Comparison of ENCODE assay signal across 1 cellular context in the genomic region with DNA sequence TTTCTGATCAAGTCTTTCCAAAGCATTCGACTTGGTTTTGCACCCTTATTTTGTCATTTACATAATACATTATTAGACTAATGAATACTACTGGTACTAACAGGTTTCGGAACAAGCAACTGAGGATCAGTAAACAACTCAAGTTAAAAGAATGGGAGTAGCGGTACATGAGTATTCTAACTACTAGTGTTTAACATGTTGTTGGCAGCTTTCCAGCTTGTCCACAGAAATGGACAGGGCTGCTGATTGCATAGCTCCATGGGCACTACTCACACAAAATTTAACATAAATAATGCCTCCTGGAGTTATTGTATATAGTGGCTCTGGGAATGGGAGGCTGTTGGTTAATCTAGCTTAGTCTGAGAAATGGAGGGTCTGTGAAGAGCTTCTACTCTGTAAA.
TF ChIP-seq lines count a peak whose summit lies in the region.

No MANE protein-coding gene starts in this region.

TF ChIP-seq in K562, 482 proteins besides CTCF, POLR2A, EP300 and RAD21:
- TF ChIP-seq, protein P1, sequence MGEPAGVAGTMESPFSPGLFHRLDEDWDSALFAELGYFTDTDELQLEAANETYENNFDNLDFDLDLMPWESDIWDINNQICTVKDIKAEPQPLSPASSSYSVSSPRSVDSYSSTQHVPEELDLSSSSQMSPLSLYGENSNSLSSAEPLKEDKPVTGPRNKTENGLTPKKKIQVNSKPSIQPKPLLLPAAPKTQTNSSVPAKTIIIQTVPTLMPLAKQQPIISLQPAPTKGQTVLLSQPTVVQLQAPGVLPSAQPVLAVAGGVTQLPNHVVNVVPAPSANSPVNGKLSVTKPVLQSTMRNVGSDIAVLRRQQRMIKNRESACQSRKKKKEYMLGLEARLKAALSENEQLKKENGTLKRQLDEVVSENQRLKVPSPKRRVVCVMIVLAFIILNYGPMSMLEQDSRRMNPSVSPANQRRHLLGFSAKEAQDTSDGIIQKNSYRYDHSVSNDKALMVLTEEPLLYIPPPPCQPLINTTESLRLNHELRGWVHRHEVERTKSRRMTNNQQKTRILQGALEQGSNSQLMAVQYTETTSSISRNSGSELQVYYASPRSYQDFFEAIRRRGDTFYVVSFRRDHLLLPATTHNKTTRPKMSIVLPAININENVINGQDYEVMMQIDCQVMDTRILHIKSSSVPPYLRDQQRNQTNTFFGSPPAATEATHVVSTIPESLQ (CRISPR knock-in tag; IDR thresholded peaks at IDR 0.05), result no peak
- TF ChIP-seq, protein P2, sequence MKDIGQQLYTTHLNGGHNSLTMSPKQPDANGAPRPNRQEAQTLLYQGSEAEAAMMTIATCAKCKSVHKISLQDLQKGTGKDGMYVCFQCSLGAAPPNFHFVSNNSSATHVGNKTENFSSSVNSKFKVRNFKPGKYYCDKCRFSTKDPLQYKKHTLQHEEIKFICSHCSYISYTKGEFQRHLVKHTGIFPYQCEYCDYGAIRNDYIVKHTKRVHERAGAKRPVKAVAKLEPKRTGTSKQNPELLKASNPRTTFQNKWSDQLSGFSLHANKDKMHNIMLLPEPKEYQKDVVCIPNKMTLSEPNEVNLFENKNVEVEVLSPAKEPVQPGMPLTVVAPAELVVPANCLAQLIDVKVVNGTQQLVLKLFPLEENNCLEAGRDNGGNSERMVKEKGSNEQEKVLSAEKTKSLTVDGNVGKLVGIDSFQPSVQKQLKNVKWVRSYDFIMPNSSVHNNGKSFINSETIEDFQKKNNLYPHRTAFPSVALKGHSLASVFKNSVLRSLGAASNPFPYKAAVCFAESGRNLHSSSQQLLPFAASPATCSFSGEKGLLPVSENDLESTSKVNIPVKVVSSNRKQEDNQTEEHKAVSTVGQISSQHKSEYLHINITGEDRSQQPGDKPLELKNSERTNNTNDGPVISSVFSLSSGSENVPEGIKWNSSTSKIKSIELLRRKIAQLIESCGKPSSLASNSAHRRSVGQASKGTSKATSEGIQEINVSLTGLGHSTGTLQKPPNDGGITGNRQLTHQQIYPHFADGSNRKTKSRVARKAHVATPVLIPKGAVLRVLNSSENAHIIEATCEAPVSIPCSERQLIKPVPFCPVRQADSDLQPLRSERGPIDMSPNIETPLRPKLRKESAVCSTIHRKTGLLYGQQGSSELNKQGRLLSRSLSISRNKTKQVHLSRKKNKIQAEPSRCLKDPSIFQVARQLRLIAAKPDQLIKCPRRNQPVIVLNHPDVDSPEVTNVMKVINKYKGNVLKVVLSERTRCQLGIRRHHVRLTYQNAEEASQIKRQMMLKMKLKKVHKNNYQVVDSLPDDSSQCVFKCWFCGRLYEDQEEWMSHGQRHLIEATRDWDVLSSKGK (CRISPR knock-in tag; IDR thresholded peaks at IDR 0.05), result no peak
- TF ChIP-seq ATF1 (CRISPR knock-in tag; IDR thresholded peaks at IDR 0.05) (no peak), ATF1 (tag; IDR thresholded peaks at IDR 0.05) (no peak), MCM2 (IDR thresholded peaks at IDR 0.05; ENCODE audit: low read depth) (no peak), MEIS2 (IDR thresholded peaks at IDR 0.05; ENCODE audit: partially characterized antibody) (no peak), RBFOX2 (IDR thresholded peaks at IDR 0.05; ENCODE audit: low read depth, low read length) (no peak), ZNF324 (CRISPR knock-in tag; IDR thresholded peaks at IDR 0.05) (no peak), NFIC (IDR thresholded peaks at IDR 0.05) (peak; percentile 80)
- TF ChIP-seq, protein P3, sequence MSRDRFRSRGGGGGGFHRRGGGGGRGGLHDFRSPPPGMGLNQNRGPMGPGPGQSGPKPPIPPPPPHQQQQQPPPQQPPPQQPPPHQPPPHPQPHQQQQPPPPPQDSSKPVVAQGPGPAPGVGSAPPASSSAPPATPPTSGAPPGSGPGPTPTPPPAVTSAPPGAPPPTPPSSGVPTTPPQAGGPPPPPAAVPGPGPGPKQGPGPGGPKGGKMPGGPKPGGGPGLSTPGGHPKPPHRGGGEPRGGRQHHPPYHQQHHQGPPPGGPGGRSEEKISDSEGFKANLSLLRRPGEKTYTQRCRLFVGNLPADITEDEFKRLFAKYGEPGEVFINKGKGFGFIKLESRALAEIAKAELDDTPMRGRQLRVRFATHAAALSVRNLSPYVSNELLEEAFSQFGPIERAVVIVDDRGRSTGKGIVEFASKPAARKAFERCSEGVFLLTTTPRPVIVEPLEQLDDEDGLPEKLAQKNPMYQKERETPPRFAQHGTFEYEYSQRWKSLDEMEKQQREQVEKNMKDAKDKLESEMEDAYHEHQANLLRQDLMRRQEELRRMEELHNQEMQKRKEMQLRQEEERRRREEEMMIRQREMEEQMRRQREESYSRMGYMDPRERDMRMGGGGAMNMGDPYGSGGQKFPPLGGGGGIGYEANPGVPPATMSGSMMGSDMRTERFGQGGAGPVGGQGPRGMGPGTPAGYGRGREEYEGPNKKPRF (IDR thresholded peaks at IDR 0.05; ENCODE audit: low read depth, low read length), result no peak
